Comparison of ENCODE assay signal across 1 cellular context in genomic region chr19:7924651-7925170, GRCh38.
TF ChIP-seq lines count a peak whose summit lies in the region.

No MANE protein-coding gene starts in this region.

TF ChIP-seq in IMR-90, 13 proteins besides CTCF, POLR2A, EP300 and RAD21:
- TF ChIP-seq FOS (IDR thresholded peaks at IDR 0.05; ENCODE audit: low read depth, low read length) (no peak), MAZ (IDR thresholded peaks at IDR 0.05; ENCODE audit: borderline replicate concordance, low read depth, low read length) (no peak), ELK1 (IDR thresholded peaks at IDR 0.05; ENCODE audit: borderline replicate concordance, low read depth, low read length) (no peak), MXI1 (IDR thresholded peaks at IDR 0.05; ENCODE audit: borderline replicate concordance, low read depth, low read length) (no peak), BHLHE40 (IDR thresholded peaks at IDR 0.05; ENCODE audit: low read depth, low read length) (no peak), SMC3 (IDR thresholded peaks at IDR 0.05; ENCODE audit: low read depth, low read length) (no peak), NFE2L2 (IDR thresholded peaks at IDR 0.05; ENCODE audit: low read depth, low read length) (no peak), CHD1 (IDR thresholded peaks at IDR 0.05; ENCODE audit: low read depth, low read length) (no peak), RFX5 (IDR thresholded peaks at IDR 0.05; ENCODE audit: low read depth, low read length) (no peak), MAFK (IDR thresholded peaks at IDR 0.05; ENCODE audit: low read depth, low read length) (no peak), CEBPB (IDR thresholded peaks at IDR 0.05; ENCODE audit: low read depth, low read length) (no peak), RCOR1 (IDR thresholded peaks at IDR 0.05; ENCODE audit: insufficient replicate concordance, low read length) (no peak)
- TF ChIP-seq, protein P1, sequence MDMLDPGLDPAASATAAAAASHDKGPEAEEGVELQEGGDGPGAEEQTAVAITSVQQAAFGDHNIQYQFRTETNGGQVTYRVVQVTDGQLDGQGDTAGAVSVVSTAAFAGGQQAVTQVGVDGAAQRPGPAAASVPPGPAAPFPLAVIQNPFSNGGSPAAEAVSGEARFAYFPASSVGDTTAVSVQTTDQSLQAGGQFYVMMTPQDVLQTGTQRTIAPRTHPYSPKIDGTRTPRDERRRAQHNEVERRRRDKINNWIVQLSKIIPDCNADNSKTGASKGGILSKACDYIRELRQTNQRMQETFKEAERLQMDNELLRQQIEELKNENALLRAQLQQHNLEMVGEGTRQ (IDR thresholded peaks at IDR 0.05; ENCODE audit: low read depth, low read length): no peak
